Comparison of ENCODE assay signal across 10 cellular contexts in genomic region chr9:136587145-136587943, GRCh38. TPM values are rescaled to one million over a fixed set of nuclear protein-coding genes. Genes with fewer than 3 reads are reported as not detected.
DNase-seq lines count a peak whose midpoint lies in the region; ATAC-seq and TF ChIP-seq lines count a peak whose summit lies in the region.
"Had no signal": no experiment of that assay in that cellular context is flagged by ENCODE, and none has a peak within 500 bp of the region (broad histone marks: within the 10 kb centered on the region; RNA-seq: fewer than 3 reads in every experiment).

No MANE protein-coding gene starts in this region.

- no peak for ATAC-seq in GM18858 (IDR thresholded peaks at IDR 0.05; ENCODE audit: unreplicated experiment)
- ATAC-seq in GM19397 (IDR thresholded peaks at IDR 0.05; ENCODE audit: unreplicated experiment), result no peak

- 22 to 33% (median 31%) methylated on average over 12 to 33 of the region's 33 CpGs for WGBS in adrenal gland, 4 donors

- TF ChIP-seq CTCF in adrenal gland (IDR thresholded peaks at IDR 0.05) (no peak), breast epithelium (IDR thresholded peaks at IDR 0.05) (no peak)

- H3K27me3 ChIP-seq in HUES48 (ENCODE audit: control insufficient read depth, insufficient read depth, low read length) (no peaks in the 10 kb centered on the region), adrenal gland (peaks cover 4% of the 10 kb centered on the region), breast epithelium (no peaks in the 10 kb centered on the region)

- H3K27ac ChIP-seq in HUES48 (ENCODE audit: low read depth, low read length) (peak overlapping the region; percentile 99), adrenal gland (no peak overlapping the region), breast epithelium (no peak overlapping the region)
- H3K27ac ChIP-seq: parathyroid adenoma had no signal

- H3K9me3 ChIP-seq in HUES48 (ENCODE audit: control insufficient read depth, insufficient read depth, low read length), result no peaks in the 10 kb centered on the region
- no peaks in the 10 kb centered on the region for H3K9me3 ChIP-seq in adrenal gland (replicated peaks in 1 of 3)
- no peaks in the 10 kb centered on the region for H3K9me3 ChIP-seq in breast epithelium

- peak overlapping the region; percentile 23 for H3K9ac ChIP-seq in HUES48 (ENCODE audit: low read depth, low read length)
- H3K9ac ChIP-seq: parathyroid adenoma had no signal

- peak in 6 of 7 donors; percentile 53 to 74 (median 60) for DNase-seq in adrenal gland
- peak; percentile 27 for DNase-seq in inferior parietal cortex (ENCODE audit: extremely low spot score)
- peak; percentile 66 for DNase-seq in smooth muscle cell of the brain vasculature (ENCODE audit: low read depth, low spot score)
- no peak for DNase-seq in middle frontal gyrus (ENCODE audit: extremely low spot score, low spot score)
- DNase-seq in breast epithelium (ENCODE audit: low spot score in 2 of 2), result no peak
- DNase-seq: activated naive CD8-positive, alpha-beta T cell treated with anti-CD3 and anti-CD28 coated beads, Interleukin-2, amount 10 ng/mL, durations not matched to agents 7 days and 5 days had no signal

- intact Hi-C loops in adrenal gland (cut with DNase I), result no loop called here
- intact Hi-C loops in breast epithelium (cut with DNase I; ENCODE audit: low total_unique reads), result no loop called here

- H3K4me3 ChIP-seq in HUES48 (ENCODE audit: low read depth, low read length) (peak overlapping the region; percentile 38; the same call in 1 of the 2 replicates), adrenal gland (no peak overlapping the region), breast epithelium (peak overlapping the region in 1 of 3 donors; percentile 14)

- H3K4me1 ChIP-seq in HUES48 (ENCODE audit: control insufficient read depth, insufficient read depth, low read length) (peaks cover 35% of the 10 kb centered on the region), adrenal gland (replicated peaks in 1 of 2) (peaks cover 4 to 18% of the 10 kb centered on the region in 2 donors), breast epithelium (peaks cover 2 to 15% of the 10 kb centered on the region in 2 donors)

- TF ChIP-seq POLR2A in adrenal gland (IDR thresholded peaks at IDR 0.05), result no peak
- no peak for TF ChIP-seq POLR2A in breast epithelium (IDR thresholded peaks at IDR 0.05)

- H3K36me3 ChIP-seq in HUES48 (ENCODE audit: control insufficient read depth, insufficient read depth, low read length) (no peaks in the 10 kb centered on the region), adrenal gland (replicated peaks in 1 of 2) (no peaks in the 10 kb centered on the region), breast epithelium (no peaks in the 10 kb centered on the region)

RNA-seq across cellular contexts. Expression of gene NOTCH1, which starts 41.5 kb away (rescaled TPM):
- total RNA-seq in adrenal gland (10 to 100 TPM; 18.1 to 31.5 (median 25.7) TPM), breast epithelium (10 to 100 TPM; 12.6 to 33.8 (median 21.1) TPM)
- 10 to 100 TPM in 1 of 3 donors, 1 to 10 TPM in 1, under 1 TPM in 1; 0.81 to 21.2 (median 6.2) TPM for polyA plus RNA-seq in adrenal gland

Comparison
In these comparisons a context has a peak if more than half of its experiments do, and no peak if none do; other contexts are left out.
1. DNase-seq: peak in adrenal gland (6 of 7), inferior parietal cortex (single experiment) and smooth muscle cell of the brain vasculature (single experiment); none in middle frontal gyrus (single experiment) and breast epithelium (0 of 2).